ENCODE assay signal across 25 cellular contexts in the genomic region with DNA sequence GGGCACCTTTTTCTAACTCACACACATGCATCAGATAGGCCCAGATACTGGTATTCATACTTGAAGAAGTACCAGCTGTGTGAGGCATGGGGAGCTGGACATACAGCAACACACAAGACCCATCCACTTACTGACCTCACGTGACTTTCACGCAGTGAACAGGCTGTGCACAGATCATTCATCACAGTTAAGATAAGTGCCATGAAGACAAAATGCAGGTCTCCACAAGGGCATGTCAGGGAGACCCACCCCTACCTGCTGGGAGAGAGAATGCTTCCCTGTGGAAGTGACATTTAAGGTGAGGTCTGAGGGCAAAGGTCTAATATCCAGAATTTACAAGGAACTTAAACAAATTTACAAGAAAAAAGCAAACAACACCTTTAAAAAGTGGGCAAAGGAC. TPM values are rescaled to one million over a fixed set of nuclear protein-coding genes. Genes with fewer than 3 reads are reported as not detected.
DNase-seq lines count a peak whose midpoint lies in the region; ATAC-seq and TF ChIP-seq lines count a peak whose summit lies in the region.
"Had no signal": no experiment of that assay in that cellular context is flagged by ENCODE, and none has a peak within 500 bp of the region (broad histone marks: within the 10 kb centered on the region; RNA-seq: fewer than 3 reads in every experiment).

No MANE protein-coding gene starts in this region.

- no peaks in the 10 kb centered on the region for H3K27me3 Mint-ChIP-seq in activated CD4-positive, alpha-beta T cell treated with anti-CD3 and anti-CD28 coated beads for 36 hours
- no peaks in the 10 kb centered on the region for H3K27me3 Mint-ChIP-seq in activated naive CD8-positive, alpha-beta T cell treated with anti-CD3 and anti-CD28 coated beads, Interleukin-2, amount 10 ng/mL, durations not matched to agents 7 days and 5 days
- no peaks in the 10 kb centered on the region for H3K27me3 Mint-ChIP-seq in activated naive CD8-positive, alpha-beta T cell treated with anti-CD3 and anti-CD28 coated beads, Interleukin-2, amount 50 U/mL, for 24 hours
- no peaks in the 10 kb centered on the region for H3K27me3 Mint-ChIP-seq in osteocyte (ENCODE audit: unreplicated experiment)

- H3K36me3 ChIP-seq in esophagus muscularis mucosa = peaks cover 24 to 92% (median 77%) of the 10 kb centered on the region in 4 donors
- H3K36me3 ChIP-seq: BE2C, HAP-1, SJSA1 had no signal

- no peaks in the 10 kb centered on the region for H3K4me1 Mint-ChIP-seq in activated CD4-positive, alpha-beta T cell treated with anti-CD3 and anti-CD28 coated beads for 36 hours
- peaks cover 7% of the 10 kb centered on the region for H3K4me1 Mint-ChIP-seq in activated naive CD8-positive, alpha-beta T cell treated with anti-CD3 and anti-CD28 coated beads, Interleukin-2, amount 10 ng/mL, durations not matched to agents 7 days and 5 days
- no peaks in the 10 kb centered on the region for H3K4me1 Mint-ChIP-seq in activated naive CD8-positive, alpha-beta T cell treated with anti-CD3 and anti-CD28 coated beads, Interleukin-2, amount 50 U/mL, for 24 hours
- H3K4me1 Mint-ChIP-seq in osteocyte (ENCODE audit: unreplicated experiment) = no peaks in the 10 kb centered on the region
- H3K4me1 Mint-ChIP-seq: CD14-positive monocyte had no signal

- no peaks in the 10 kb centered on the region for H3K9me3 Mint-ChIP-seq in activated CD4-positive, alpha-beta T cell treated with anti-CD3 and anti-CD28 coated beads for 36 hours (ENCODE audit: low read depth)
- H3K9me3 Mint-ChIP-seq in activated naive CD8-positive, alpha-beta T cell treated with anti-CD3 and anti-CD28 coated beads, Interleukin-2, amount 10 ng/mL, durations not matched to agents 7 days and 5 days = peaks cover 1% of the 10 kb centered on the region
- H3K9me3 Mint-ChIP-seq in activated naive CD8-positive, alpha-beta T cell treated with anti-CD3 and anti-CD28 coated beads, Interleukin-2, amount 50 U/mL, for 24 hours = no peaks in the 10 kb centered on the region
- no peaks in the 10 kb centered on the region for H3K9me3 Mint-ChIP-seq in osteocyte (ENCODE audit: unreplicated experiment)
- H3K9me3 Mint-ChIP-seq: HFFc6 had no signal

- H3K4me1 ChIP-seq in esophagus muscularis mucosa = no peaks in the 10 kb centered on the region
- H3K4me1 ChIP-seq: BE2C, HAP-1, SJSA1 had no signal

- no peak overlapping the region for H3K27ac ChIP-seq in esophagus muscularis mucosa (replicated peaks in 1 of 4)
- H3K27ac ChIP-seq: 22Rv1, HL-60, SJSA1 had no signal

- ATAC-seq in activated CD4-positive, alpha-beta T cell treated with anti-CD3 and anti-CD28 coated beads for 36 hours = no peak
- ATAC-seq in activated naive CD8-positive, alpha-beta T cell treated with anti-CD3 and anti-CD28 coated beads, Interleukin-2, amount 10 ng/mL, durations not matched to agents 7 days and 5 days (ENCODE audit: low read depth) = no peak
- ATAC-seq in activated naive CD8-positive, alpha-beta T cell treated with anti-CD3 and anti-CD28 coated beads, Interleukin-2, amount 50 U/mL, for 24 hours = no peak
- no peak for ATAC-seq in GM21526 (IDR thresholded peaks at IDR 0.05; ENCODE audit: low FRiP score, unreplicated experiment)

- no peak for DNase-seq in activated CD4-positive, alpha-beta T cell treated with anti-CD3 and anti-CD28 coated beads for 36 hours
- no peak for DNase-seq in activated CD4-positive, alpha-beta T cell treated with anti-CD3 and anti-CD28 coated beads, Interleukin-2, amount 50 U/mL, for 48 hours
- no peak for DNase-seq in activated naive CD8-positive, alpha-beta T cell treated with anti-CD3 and anti-CD28 coated beads, Interleukin-2, amount 10 ng/mL, durations not matched to agents 7 days and 5 days
- DNase-seq in activated naive CD8-positive, alpha-beta T cell treated with anti-CD3 and anti-CD28 coated beads, Interleukin-2, amount 50 U/mL, for 24 hours = no peak
- DNase-seq in esophagus muscularis mucosa (ENCODE audit: extremely low spot score) (peak; percentile 55), osteocyte (ENCODE audit: extremely low spot score, unreplicated experiment) (peak; percentile 53), NCI-H2029 treated with DMSO at 0.1 percent for 48 hours (lab: John Stamatoyannopoulos, UW) (no peak)
- DNase-seq: BE2C, DMS53, GOT3, HFFc6, NCI-H1048, NCI-H1417, NCI-H1694, NCI-H2081, NCI-H2227 treated with DMSO at 0.1 percent for 48 hours, NCI-H526 treated with DMSO at 0.1 percent for 48 hours, Right ventricle myocardium superior, RPMI8226 had no signal

- no peak for TF ChIP-seq EP300 in esophagus muscularis mucosa (IDR thresholded peaks at IDR 0.05)

- POLR2A ChIA-PET in activated CD4-positive, alpha-beta T cell treated with anti-CD3 and anti-CD28 coated beads for 36 hours (lab: Charles Lee) = no interaction called here
- POLR2A ChIA-PET in activated naive CD8-positive, alpha-beta T cell treated with anti-CD3 and anti-CD28 coated beads, Interleukin-2, amount 10 ng/mL, durations not matched to agents 7 days and 5 days (lab: Charles Lee) = no interaction called here

- TF ChIP-seq CTCF in esophagus muscularis mucosa (IDR thresholded peaks at IDR 0.05) = no peak
- no peak for TF ChIP-seq CTCF in osteocyte (IDR thresholded peaks at IDR 0.05)

- CTCF ChIA-PET in activated CD4-positive, alpha-beta T cell treated with anti-CD3 and anti-CD28 coated beads for 36 hours (lab: Charles Lee) = no interaction called here

- no peak overlapping the region for H3K4me3 Mint-ChIP-seq in activated CD4-positive, alpha-beta T cell treated with anti-CD3 and anti-CD28 coated beads for 36 hours
- H3K4me3 Mint-ChIP-seq in activated naive CD8-positive, alpha-beta T cell treated with anti-CD3 and anti-CD28 coated beads, Interleukin-2, amount 10 ng/mL, durations not matched to agents 7 days and 5 days = no peak overlapping the region
- no peak overlapping the region for H3K4me3 Mint-ChIP-seq in activated naive CD8-positive, alpha-beta T cell treated with anti-CD3 and anti-CD28 coated beads, Interleukin-2, amount 50 U/mL, for 24 hours
- H3K4me3 Mint-ChIP-seq in osteocyte (ENCODE audit: unreplicated experiment) = no peak overlapping the region
- H3K4me3 Mint-ChIP-seq: CD14-positive monocyte, HFFc6 had no signal

- H3K36me3 Mint-ChIP-seq in activated CD4-positive, alpha-beta T cell treated with anti-CD3 and anti-CD28 coated beads for 36 hours (ENCODE audit: low read depth) = peaks cover 68% of the 10 kb centered on the region
- peaks cover 77% of the 10 kb centered on the region for H3K36me3 Mint-ChIP-seq in activated naive CD8-positive, alpha-beta T cell treated with anti-CD3 and anti-CD28 coated beads, Interleukin-2, amount 10 ng/mL, durations not matched to agents 7 days and 5 days
- peaks cover 64% of the 10 kb centered on the region for H3K36me3 Mint-ChIP-seq in activated naive CD8-positive, alpha-beta T cell treated with anti-CD3 and anti-CD28 coated beads, Interleukin-2, amount 50 U/mL, for 24 hours (ENCODE audit: low read depth)
- H3K36me3 Mint-ChIP-seq in osteocyte (ENCODE audit: unreplicated experiment) = peaks cover 70% of the 10 kb centered on the region

- no peaks in the 10 kb centered on the region for H3K9me3 ChIP-seq in esophagus muscularis mucosa
- H3K9me3 ChIP-seq: BE2C, HAP-1, SJSA1 had no signal

- H3K27ac Mint-ChIP-seq in activated CD4-positive, alpha-beta T cell treated with anti-CD3 and anti-CD28 coated beads for 36 hours = peak overlapping the region; percentile 67
- H3K27ac Mint-ChIP-seq in activated naive CD8-positive, alpha-beta T cell treated with anti-CD3 and anti-CD28 coated beads, Interleukin-2, amount 10 ng/mL, durations not matched to agents 7 days and 5 days = peak overlapping the region; percentile 13
- H3K27ac Mint-ChIP-seq in activated naive CD8-positive, alpha-beta T cell treated with anti-CD3 and anti-CD28 coated beads, Interleukin-2, amount 50 U/mL, for 24 hours = no peak overlapping the region
- no peak overlapping the region for H3K27ac Mint-ChIP-seq in osteocyte (ENCODE audit: unreplicated experiment)
- H3K27ac Mint-ChIP-seq: CD14-positive monocyte, HFFc6 had no signal

- no peak for TF ChIP-seq POLR2A in esophagus muscularis mucosa (IDR thresholded peaks at IDR 0.05; ENCODE audit: low read depth)

- H3K27me3 ChIP-seq in esophagus muscularis mucosa = no peaks in the 10 kb centered on the region
- H3K27me3 ChIP-seq: BE2C, SJSA1 had no signal

- intact Hi-C loops in activated CD4-positive, alpha-beta T cell treated with anti-CD3 and anti-CD28 coated beads for 36 hours (cut with DNase I, micrococcal nuclease) = no loop called here
- intact Hi-C loops in esophagus muscularis mucosa (cut with DNase I) = no loop called here

- H3K4me3 ChIP-seq in esophagus muscularis mucosa = no peak overlapping the region
- H3K4me3 ChIP-seq: HAP-1, SJSA1 had no signal

- WGBS in esophagus muscularis mucosa = 94% methylated on average over 2 of the region's 2 CpGs

RNA-seq across cellular contexts. Expression of gene SP110, which starts 38.5 kb away (rescaled TPM):
- total RNA-seq in activated CD4-positive, alpha-beta T cell treated with anti-CD3 and anti-CD28 coated beads for 36 hours = 100 to 1,000 TPM in 1 of 2 experiments, 10 to 100 TPM in 1; 96.2 to 111 TPM
- 100 to 1,000 TPM; 153 to 158 TPM for total RNA-seq in activated naive CD8-positive, alpha-beta T cell treated with anti-CD3 and anti-CD28 coated beads, Interleukin-2, amount 10 ng/mL, durations not matched to agents 7 days and 5 days
- total RNA-seq in esophagus muscularis mucosa (10 to 100 TPM; 14.5 to 24.9 (median 18.8) TPM), osteocyte (23.6 and 24.1 TPM in 2 replicates)

RNA-seq across cellular contexts. Expression of gene SP140, which starts 44.3 kb away (rescaled TPM):
- total RNA-seq in activated CD4-positive, alpha-beta T cell treated with anti-CD3 and anti-CD28 coated beads for 36 hours = 10 to 100 TPM; 71.3 to 84.2 TPM
- total RNA-seq in activated naive CD8-positive, alpha-beta T cell treated with anti-CD3 and anti-CD28 coated beads, Interleukin-2, amount 10 ng/mL, durations not matched to agents 7 days and 5 days = 10 to 100 TPM; 58.7 to 61.4 TPM
- total RNA-seq in esophagus muscularis mucosa (1 to 10 TPM in 2 of 4 donors, under 1 TPM in 1, not detected in 1; 0.65 to 2.5 (median 2.5) TPM), osteocyte (0.65 and 1.0 TPM in 2 replicates)

Comparison
In these comparisons a context has a peak if more than half of its experiments do, and no peak if none do; other contexts are left out.
1. H3K27ac Mint-ChIP-seq: peak in activated CD4-positive, alpha-beta T cell treated with anti-CD3 and anti-CD28 coated beads for 36 hours (single experiment) and activated naive CD8-positive, alpha-beta T cell treated with anti-CD3 and anti-CD28 coated beads, Interleukin-2, amount 10 ng/mL, durations not matched to agents 7 days and 5 days (single experiment); none in activated naive CD8-positive, alpha-beta T cell treated with anti-CD3 and anti-CD28 coated beads, Interleukin-2, amount 50 U/mL, for 24 hours (single experiment) and osteocyte (single experiment).
2. DNase-seq: peak in esophagus muscularis mucosa (single experiment) and osteocyte (single experiment); none in activated CD4-positive, alpha-beta T cell treated with anti-CD3 and anti-CD28 coated beads for 36 hours (single experiment), activated CD4-positive, alpha-beta T cell treated with anti-CD3 and anti-CD28 coated beads, Interleukin-2, amount 50 U/mL, for 48 hours (0 of 2), activated naive CD8-positive, alpha-beta T cell treated with anti-CD3 and anti-CD28 coated beads, Interleukin-2, amount 10 ng/mL, durations not matched to agents 7 days and 5 days (single experiment), activated naive CD8-positive, alpha-beta T cell treated with anti-CD3 and anti-CD28 coated beads, Interleukin-2, amount 50 U/mL, for 24 hours (single experiment) and NCI-H2029 treated with DMSO at 0.1 percent for 48 hours (single experiment).
3. RNA of gene SP140, which starts 44.3 kb away (total RNA-seq): 71.3 to 84.2 TPM in activated CD4-positive, alpha-beta T cell treated with anti-CD3 and anti-CD28 coated beads for 36 hours and 58.7 to 61.4 TPM in activated naive CD8-positive, alpha-beta T cell treated with anti-CD3 and anti-CD28 coated beads, Interleukin-2, amount 10 ng/mL, durations not matched to agents 7 days and 5 days; 0.65 to 2.5 TPM in esophagus muscularis mucosa and 0.65 to 1.0 TPM in osteocyte; every median in the first group is over 10 times any median in the second.